Comparison of ENCODE assay signal across 1 cellular context in genomic region chr4:73420615-73421014, GRCh38.
A peak's percentile ranks its signal among the peaks of the same experiment; 100 is the strongest.
TF ChIP-seq lines count a peak whose summit lies in the region.

No MANE protein-coding gene starts in this region.

TF ChIP-seq in HepG2, 621 proteins besides CTCF, POLR2A, EP300 and RAD21 (continued from another document and continues in another):
- TF ChIP-seq ZBTB40 (IDR thresholded peaks at IDR 0.05) (no peak), ZBTB40 (CRISPR knock-in tag; IDR thresholded peaks at IDR 0.05) (no peak), SP2 (CRISPR knock-in tag; IDR thresholded peaks at IDR 0.05) (no peak), HMGA1 (CRISPR knock-in tag; conservative IDR thresholded peaks at IDR 0.05) (no peak), CREBL2 (CRISPR knock-in tag; IDR thresholded peaks at IDR 0.05; ENCODE audit: borderline replicate concordance) (no peak), ZNF264 (CRISPR knock-in tag; IDR thresholded peaks at IDR 0.05) (no peak), ZNF703 (CRISPR knock-in tag; IDR thresholded peaks at IDR 0.05; ENCODE audit: borderline replicate concordance) (no peak), SMAD9 (CRISPR knock-in tag; IDR thresholded peaks at IDR 0.05) (no peak), CERS6 (CRISPR knock-in tag; IDR thresholded peaks at IDR 0.05) (no peak), ARNTL (CRISPR knock-in tag; IDR thresholded peaks at IDR 0.05) (no peak), ZNF572 (CRISPR knock-in tag; IDR thresholded peaks at IDR 0.05) (no peak), ZKSCAN5 (CRISPR knock-in tag; IDR thresholded peaks at IDR 0.05) (no peak), SKI (IDR thresholded peaks at IDR 0.05; ENCODE audit: partially characterized antibody) (no peak), POLR2AphosphoS5 (IDR thresholded peaks at IDR 0.05; ENCODE audit: low read depth, low read length) (peak; percentile 78), ZNF639 (CRISPR knock-in tag; conservative IDR thresholded peaks at IDR 0.05) (no peak), LBX2 (CRISPR knock-in tag; IDR thresholded peaks at IDR 0.05; ENCODE audit: borderline replicate concordance) (no peak), MLLT10 (CRISPR knock-in tag; IDR thresholded peaks at IDR 0.05) (0 out of 2 replicates have a peak, but pooled peaks have one; percentile 59), ZSCAN21 (CRISPR knock-in tag; IDR thresholded peaks at IDR 0.05; ENCODE audit: borderline replicate concordance) (no peak), MBD4 (IDR thresholded peaks at IDR 0.05; ENCODE audit: borderline replicate concordance, low read length) (peak; percentile 91), ZUFSP (CRISPR knock-in tag; IDR thresholded peaks at IDR 0.05; ENCODE audit: borderline replicate concordance) (no peak), RBFOX2 (IDR thresholded peaks at IDR 0.05; ENCODE audit: low read depth, low read length) (peak; percentile 46; the same call in 1 of the 2 replicates), ATF2 (CRISPR knock-in tag; IDR thresholded peaks at IDR 0.05) (0 out of 2 replicates have a peak, but pooled peaks have one; percentile 21), ZNF766 (CRISPR knock-in tag; IDR thresholded peaks at IDR 0.05; ENCODE audit: borderline replicate concordance) (0 out of 2 replicates have a peak, but pooled peaks have one; percentile 29), CENPX (CRISPR knock-in tag; IDR thresholded peaks at IDR 0.05) (no peak), CCAR2 (optimal IDR thresholded peaks at IDR 0.05; ENCODE audit: low read depth, low read length) (no peak), PRDM4 (CRISPR knock-in tag; IDR thresholded peaks at IDR 0.05; ENCODE audit: borderline replicate concordance) (no peak), ZNF577 (CRISPR knock-in tag; IDR thresholded peaks at IDR 0.05; ENCODE audit: borderline replicate concordance, low read depth) (no peak), CHD4 (IDR thresholded peaks at IDR 0.05; ENCODE audit: borderline replicate concordance, low read length) (no peak), MED1 (CRISPR knock-in tag; IDR thresholded peaks at IDR 0.05) (peak; percentile 32; the same call in 1 of the 2 replicates), TEAD3 (CRISPR knock-in tag; optimal IDR thresholded peaks at IDR 0.05; ENCODE audit: borderline replicate concordance) (no peak), ZNF430 (CRISPR knock-in tag; IDR thresholded peaks at IDR 0.05) (no peak), SOX13 (IDR thresholded peaks at IDR 0.05) (no peak), SOX13 (CRISPR knock-in tag; conservative IDR thresholded peaks at IDR 0.05 in 1 of 2, IDR thresholded peaks at IDR 0.05 in 1 of 2) (no peak), ZNF138 (CRISPR knock-in tag; IDR thresholded peaks at IDR 0.05; ENCODE audit: low read depth) (no peak), ZNF780A (CRISPR knock-in tag; IDR thresholded peaks at IDR 0.05) (no peak), SOX5 (CRISPR knock-in tag; IDR thresholded peaks at IDR 0.05; ENCODE audit: borderline replicate concordance) (0 out of 2 replicates have a peak, but pooled peaks have one; percentile 4), ATF1 (CRISPR knock-in tag; IDR thresholded peaks at IDR 0.05) (no peak), ATAD3A (CRISPR knock-in tag; IDR thresholded peaks at IDR 0.05) (no peak), HDAC1 (CRISPR knock-in tag; IDR thresholded peaks at IDR 0.05) (no peak), ZBTB10 (CRISPR knock-in tag; IDR thresholded peaks at IDR 0.05; ENCODE audit: borderline replicate concordance) (0 out of 2 replicates have a peak, but pooled peaks have one; percentile 29), ZNF260 (CRISPR knock-in tag; IDR thresholded peaks at IDR 0.05; ENCODE audit: borderline replicate concordance, low read depth) (no peak), ZNF616 (CRISPR knock-in tag; IDR thresholded peaks at IDR 0.05; ENCODE audit: low read depth) (no peak), ZFP1 (CRISPR knock-in tag; IDR thresholded peaks at IDR 0.05) (0 out of 2 replicates have a peak, but pooled peaks have one; percentile 18)
